In genomic region chr12:132433641-132434395, GRCh38 we compare ENCODE assay signal across 18 cellular contexts. TPM values are rescaled to one million over a fixed set of nuclear protein-coding genes. Genes with fewer than 3 reads are reported as not detected.
A peak's percentile ranks its signal among the peaks of the same experiment; 100 is the strongest.
DNase-seq lines count a peak whose midpoint lies in the region; ATAC-seq, FAIRE-seq and TF ChIP-seq lines count a peak whose summit lies in the region.
"Had no signal": no experiment of that assay in that cellular context is flagged by ENCODE, and none has a peak within 500 bp of the region (broad histone marks: within the 10 kb centered on the region; RNA-seq: fewer than 3 reads in every experiment).

No MANE protein-coding gene starts in this region.

- TF ChIP-seq RAD21 in GM12878 (IDR thresholded peaks at IDR 0.05; ENCODE audit: insufficient read depth, low read depth, low read length), result no peak

- 13% methylated on average over 35 of the region's 35 CpGs for WGBS in GM12878 (ENCODE audit: insufficient coverage, insufficient replicate concordance, low lambda C conversion rate, missing lambda C conversion rate)

- FAIRE-seq in GM12878 (lab: Jason Lieb, UNC), result no peak
- FAIRE-seq: colon had no signal

- RAD21 ChIA-PET in GM12878 (lab: Charles Lee; ENCODE audit: unreplicated experiment), result no interaction called here

- H3K27ac ChIP-seq in GM12878 (ENCODE audit: control insufficient read depth, insufficient read depth), result no peak overlapping the region
- H3K27ac ChIP-seq: epithelial cell of prostate, gastroesophageal sphincter, testis had no signal

- no peaks in the 10 kb centered on the region for H3K79me2 ChIP-seq in GM12878 (ENCODE audit: control insufficient read depth, insufficient read depth, low read length)

- no peaks in the 10 kb centered on the region for H3K36me3 Mint-ChIP-seq in activated CD4-positive, alpha-beta T cell treated with anti-CD3 and anti-CD28 coated beads, Interleukin-2, amount 10 ng/mL, durations not matched to agents 7 days and 5 days (ENCODE audit: low read depth)
- peaks cover 6% of the 10 kb centered on the region for H3K36me3 Mint-ChIP-seq in stimulated activated memory B cell treated with anti-CD40 and anti-IgM and Interleukin-4, amounts not matched to agents 10 μg/mL and 1 μg/mL and 100 μg/mL, for 72 hours
- H3K36me3 Mint-ChIP-seq: naive thymus-derived CD8-positive, alpha-beta T cell had no signal

- no peak overlapping the region for H3K4me3 ChIP-seq in GM12878
- H3K4me3 ChIP-seq: gastroesophageal sphincter, testis had no signal

- TF ChIP-seq POLR2A in GM12878 (IDR thresholded peaks at IDR 0.05; ENCODE audit: low read depth, low read length), result no peak

- POLR2A ChIA-PET in activated CD4-positive, alpha-beta T cell treated with anti-CD3 and anti-CD28 coated beads, Interleukin-2, amount 10 ng/mL, durations not matched to agents 7 days and 5 days (lab: Charles Lee), result no interaction called here
- POLR2A ChIA-PET in GM12878 (lab: Charles Lee), result no interaction called here

- peak; percentile 29; the same call in 1 of the 3 replicates for ATAC-seq in GM12878
- peak; percentile 56 for ATAC-seq in stimulated activated memory B cell treated with anti-CD40 and anti-IgM and Interleukin-4, amounts not matched to agents 10 μg/mL and 1 μg/mL and 100 μg/mL, for 72 hours
- ATAC-seq: gastroesophageal sphincter; naive thymus-derived CD8-positive, alpha-beta T cell had no signal

- no peaks in the 10 kb centered on the region for H3K27me3 Mint-ChIP-seq in activated CD4-positive, alpha-beta T cell treated with anti-CD3 and anti-CD28 coated beads, Interleukin-2, amount 10 ng/mL, durations not matched to agents 7 days and 5 days
- no peaks in the 10 kb centered on the region for H3K27me3 Mint-ChIP-seq in stimulated activated memory B cell treated with anti-CD40 and anti-IgM and Interleukin-4, amounts not matched to agents 10 μg/mL and 1 μg/mL and 100 μg/mL, for 72 hours
- H3K27me3 Mint-ChIP-seq: naive thymus-derived CD8-positive, alpha-beta T cell had no signal

- no peaks in the 10 kb centered on the region for H3K9me3 ChIP-seq in GM12878 (replicated peaks; ENCODE audit: control insufficient read depth, insufficient read depth, low read length)
- H3K9me3 ChIP-seq: gastroesophageal sphincter, testis had no signal

- no peak for DNase-seq in activated CD4-positive, alpha-beta T cell treated with anti-CD3 and anti-CD28 coated beads, Interleukin-2, amount 10 ng/mL, durations not matched to agents 7 days and 5 days
- DNase-seq in activated CD4-positive, alpha-beta T cell treated with anti-CD3 and anti-CD28 coated beads for 48 hours, result no peak
- DNase-seq in NCI-H187 (lab: John Stamatoyannopoulos, UW) (peak; percentile 44 to 71), GM12878 (ENCODE audit: low read depth, low spot score) (no peak), cortex of kidney (lab: John Stamatoyannopoulos, UW) (no peak), T1000 (lab: John Stamatoyannopoulos, UW) (no peak), Kasumi-1 (lab: John Stamatoyannopoulos, UW) (no peak)
- DNase-seq: activated CD4-positive, CD25-positive, alpha-beta regulatory T cell; activated gamma-delta T cell; aorta; naive thymus-derived CD8-positive, alpha-beta T cell; NCI-H2227 treated with DMSO at 0.1 percent for 48 hours; stimulated activated CD4-positive, alpha-beta T cell treated with anti-CD3 and anti-CD28 coated beads, Interleukin-1b, Interleukin-23, amount 100 ng/mL, for 48 hours; testis had no signal

- no peak overlapping the region for H3K4me3 Mint-ChIP-seq in activated CD4-positive, alpha-beta T cell treated with anti-CD3 and anti-CD28 coated beads, Interleukin-2, amount 10 ng/mL, durations not matched to agents 7 days and 5 days
- H3K4me3 Mint-ChIP-seq in stimulated activated memory B cell treated with anti-CD40 and anti-IgM and Interleukin-4, amounts not matched to agents 10 μg/mL and 1 μg/mL and 100 μg/mL, for 72 hours, result peak overlapping the region; percentile 18

- H3K9ac ChIP-seq in GM12878 (ENCODE audit: control insufficient read depth, insufficient read depth, low read length), result no peak overlapping the region

- no peak overlapping the region for H2AFZ ChIP-seq in GM12878 (ENCODE audit: control insufficient read depth, low read depth, low read length)

- SMC1A ChIA-PET in GM12878 (lab: Charles Lee; ENCODE audit: uncharacterized antibody, unreplicated experiment), result no interaction called here

- H3K9me3 Mint-ChIP-seq in activated CD4-positive, alpha-beta T cell treated with anti-CD3 and anti-CD28 coated beads, Interleukin-2, amount 10 ng/mL, durations not matched to agents 7 days and 5 days, result no peaks in the 10 kb centered on the region
- H3K9me3 Mint-ChIP-seq in stimulated activated memory B cell treated with anti-CD40 and anti-IgM and Interleukin-4, amounts not matched to agents 10 μg/mL and 1 μg/mL and 100 μg/mL, for 72 hours, result no peaks in the 10 kb centered on the region
- H3K9me3 Mint-ChIP-seq: naive thymus-derived CD8-positive, alpha-beta T cell had no signal

- no peaks in the 10 kb centered on the region for H4K20me1 ChIP-seq in GM12878 (ENCODE audit: control insufficient read depth, insufficient read depth)

- TF ChIP-seq CTCF in GM12878 (IDR thresholded peaks at IDR 0.05 in 2 of 3, conservative IDR thresholded peaks at IDR 0.05 in 1 of 3; ENCODE audit: control insufficient read depth in 2 of 3, extremely low read depth in 1 of 3, insufficient read depth in 1 of 3, low read depth in 3 of 3, low read length in 3 of 3), result no peak

- in situ Hi-C loops in GM12878 (cut with MboI), result no loop called here

- TF ChIP-seq EP300 in GM12878 (IDR thresholded peaks at IDR 0.05; ENCODE audit: borderline replicate concordance in 1 of 2, control insufficient read depth in 1 of 2, low read depth in 2 of 2, low read length in 2 of 2), result no peak

- BruUV-seq in GM12878 (replicated peaks; lab: Mats Ljungman, UMichigan), result no TSS peak

- H3K27ac Mint-ChIP-seq in activated CD4-positive, alpha-beta T cell treated with anti-CD3 and anti-CD28 coated beads, Interleukin-2, amount 10 ng/mL, durations not matched to agents 7 days and 5 days, result peak overlapping the region; percentile 31
- peak overlapping the region; percentile 72 for H3K27ac Mint-ChIP-seq in stimulated activated memory B cell treated with anti-CD40 and anti-IgM and Interleukin-4, amounts not matched to agents 10 μg/mL and 1 μg/mL and 100 μg/mL, for 72 hours

- no peak overlapping the region for H3K4me2 ChIP-seq in GM12878 (ENCODE audit: control insufficient read depth, insufficient read depth)

- peaks cover 16% of the 10 kb centered on the region for H3K4me1 ChIP-seq in GM12878 (ENCODE audit: control insufficient read depth, insufficient read depth, low read length)

- H3K36me3 ChIP-seq in GM12878 (ENCODE audit: control insufficient read depth in 2 of 2, insufficient read depth in 2 of 2, low read length in 1 of 2), result no peaks in the 10 kb centered on the region
- H3K36me3 ChIP-seq: gastroesophageal sphincter had no signal

- peaks cover 60% of the 10 kb centered on the region for H3K4me1 Mint-ChIP-seq in activated CD4-positive, alpha-beta T cell treated with anti-CD3 and anti-CD28 coated beads, Interleukin-2, amount 10 ng/mL, durations not matched to agents 7 days and 5 days
- peaks cover 72% of the 10 kb centered on the region for H3K4me1 Mint-ChIP-seq in stimulated activated memory B cell treated with anti-CD40 and anti-IgM and Interleukin-4, amounts not matched to agents 10 μg/mL and 1 μg/mL and 100 μg/mL, for 72 hours

- CTCF ChIA-PET in activated CD4-positive, alpha-beta T cell treated with anti-CD3 and anti-CD28 coated beads, Interleukin-2, amount 10 ng/mL, durations not matched to agents 7 days and 5 days (lab: Charles Lee), result no interaction called here
- CTCF ChIA-PET in GM12878 (lab: Yijun Ruan, JAX), result no interaction called here

- intact Hi-C loops in GM12878 (cut with micrococcal nuclease; ENCODE audit: unreplicated experiment), result no loop called here

- H3K27me3 ChIP-seq in GM12878 (replicated peaks in 1 of 2; ENCODE audit: control insufficient read depth in 2 of 2, insufficient read depth in 2 of 2, low read length in 1 of 2), result peaks cover 0 to 2% of the 10 kb centered on the region in 2 experiments; a peak in 3 of 4 replicates
- H3K27me3 ChIP-seq: testis had no signal

TF ChIP-seq in GM12878, 131 proteins besides CTCF, POLR2A, EP300 and RAD21 (continues in another document):
- TF ChIP-seq, protein P1, sequence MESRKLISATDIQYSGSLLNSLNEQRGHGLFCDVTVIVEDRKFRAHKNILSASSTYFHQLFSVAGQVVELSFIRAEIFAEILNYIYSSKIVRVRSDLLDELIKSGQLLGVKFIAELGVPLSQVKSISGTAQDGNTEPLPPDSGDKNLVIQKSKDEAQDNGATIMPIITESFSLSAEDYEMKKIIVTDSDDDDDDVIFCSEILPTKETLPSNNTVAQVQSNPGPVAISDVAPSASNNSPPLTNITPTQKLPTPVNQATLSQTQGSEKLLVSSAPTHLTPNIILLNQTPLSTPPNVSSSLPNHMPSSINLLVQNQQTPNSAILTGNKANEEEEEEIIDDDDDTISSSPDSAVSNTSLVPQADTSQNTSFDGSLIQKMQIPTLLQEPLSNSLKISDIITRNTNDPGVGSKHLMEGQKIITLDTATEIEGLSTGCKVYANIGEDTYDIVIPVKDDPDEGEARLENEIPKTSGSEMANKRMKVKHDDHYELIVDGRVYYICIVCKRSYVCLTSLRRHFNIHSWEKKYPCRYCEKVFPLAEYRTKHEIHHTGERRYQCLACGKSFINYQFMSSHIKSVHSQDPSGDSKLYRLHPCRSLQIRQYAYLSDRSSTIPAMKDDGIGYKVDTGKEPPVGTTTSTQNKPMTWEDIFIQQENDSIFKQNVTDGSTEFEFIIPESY (IDR thresholded peaks at IDR 0.05), result no peak
- no peak for TF ChIP-seq LARP7 (IDR thresholded peaks at IDR 0.05)
- no peak for TF ChIP-seq IKZF2 (IDR thresholded peaks at IDR 0.05)
- TF ChIP-seq CHD4 (IDR thresholded peaks at IDR 0.05), result no peak

RNA-seq across cellular contexts. Expression of gene FBRSL1, which starts 56.1 kb away (rescaled TPM):
- 10 to 100 TPM; 49.8 to 51.1 TPM for total RNA-seq in activated CD4-positive, alpha-beta T cell treated with anti-CD3 and anti-CD28 coated beads, Interleukin-2, amount 10 ng/mL, durations not matched to agents 7 days and 5 days
- 30.6 and 38.6 TPM in 2 replicates for total RNA-seq in GM12878 (2013; cell fraction: nucleolus; rRNA removed)
- total RNA-seq in GM12878 (2014; rRNA removed) (4.5 and 6.3 TPM in 2 replicates), GM12878 (2014; rRNA removed; fragmentation: Illumina TruSeq; extraction: Trizol) (2.0 and 6.7 TPM in 2 replicates), GM12878 (2021) (53.4 and 55.1 TPM in 2 replicates)
- polyA plus RNA-seq in GM12878 (2011; ENCODE audit: low read depth), result 34.4 TPM
- polyA plus RNA-seq in GM12878 (2011; rRNA removed) (0.40 and 0.81 TPM in 2 replicates), GM12878 (2014; fragmentation: Illumina TruSeq; extraction: Trizol) (1.1 and 12.3 TPM in 2 replicates), GM12878 (2014; fragmentation: Nextera tagmentation; extraction: Ambion mirVana) (under 1 TPM; 0.19 to 0.58 TPM), GM12878 (2014; rRNA removed) (19.9 and 29.3 TPM in 2 replicates), GM12878 (2016; fragmentation: Nextera tagmentation; extraction: Ambion mirVana) (1 to 10 TPM; 1.4 to 1.9 TPM)
- polyA plus RNA-seq in GM12878 (2011; cell fraction: cytosol; rRNA removed), result 2.6 and 7.9 TPM in 2 replicates
- 17.0 and 38.4 TPM in 2 replicates for polyA plus RNA-seq in GM12878 (2011; cell fraction: nucleus; rRNA removed)
- polyA plus RNA-seq in GM12878 (2012), result 21.0 and 21.8 TPM in 2 replicates
- 0.59 and 2.1 TPM in 2 replicates for polyA minus RNA-seq in GM12878 (2011; rRNA and poly(A)+ RNA removed)
- polyA minus RNA-seq in GM12878 (2011; cell fraction: cytosol; rRNA and poly(A)+ RNA removed), result 7.5 and 13.1 TPM in 2 replicates
- 2.8 and 6.9 TPM in 2 replicates for polyA minus RNA-seq in GM12878 (2011; cell fraction: nucleus; rRNA and poly(A)+ RNA removed)

Comparison
In these comparisons a context has a peak if more than half of its experiments do, and no peak if none do; other contexts are left out.
1. DNase-seq: peak in NCI-H187 (2 of 2); none in activated CD4-positive, alpha-beta T cell treated with anti-CD3 and anti-CD28 coated beads, Interleukin-2, amount 10 ng/mL, durations not matched to agents 7 days and 5 days (single experiment), activated CD4-positive, alpha-beta T cell treated with anti-CD3 and anti-CD28 coated beads for 48 hours (single experiment), GM12878 (single experiment), cortex of kidney (single experiment), T1000 (single experiment) and Kasumi-1 (0 of 2).